34 cellular contexts compared by ENCODE assay signal in genomic region chr2:121881038-121881437, GRCh38.
"Had no signal": no experiment of that assay in that cellular context is flagged by ENCODE, and none has a peak within 500 bp of the region (broad histone marks: within the 10 kb centered on the region; RNA-seq: fewer than 3 reads in every experiment).

No MANE protein-coding gene starts in this region.

- H3K27me3 ChIP-seq: MG63 had no signal

- H3K27ac ChIP-seq: KMS-11 had no signal

- H3K36me3 ChIP-seq: MG63 had no signal

- H3K9me3 ChIP-seq: MG63 had no signal

- DNase-seq: Karpas-422, Kasumi-1, KG1, MG63, MM.1S, MV-4-11, NCI-H1048, NCI-H1092, NCI-H1092 treated with DMSO at 0.1 percent for 48 hours, NCI-H1105, NCI-H1105 treated with DMSO at 0.1 percent for 48 hours, NCI-H1417, NCI-H1417 treated with DMSO at 0.1 percent for 48 hours, NCI-H1436, NCI-H1436 treated with DMSO at 0.1 percent for 48 hours, NCI-H146, NCI-H1694, NCI-H1694 treated with DMSO at 0.1 percent for 48 hours, NCI-H187, NCI-H187 treated with DMSO at 0.1 percent for 48 hours, NCI-H1930, NCI-H2029, NCI-H2029 treated with DMSO at 0.1 percent for 48 hours, NCI-H2081, NCI-H2081 treated with DMSO at 0.1 percent for 48 hours, NCI-H2107, NCI-H2171, NCI-H2171 treated with DMSO at 0.1 percent for 48 hours, NCI-H2227 treated with DMSO at 0.1 percent for 48 hours, NCI-H226, NCI-H345, NCI-H446, NCI-H446 treated with DMSO at 0.1 percent for 48 hours had no signal

- H3K4me3 ChIP-seq: MG63 had no signal
